8 cellular contexts compared by ENCODE assay signal in genomic region chr4:184416913-184417734, GRCh38. TPM values are rescaled to one million over a fixed set of nuclear protein-coding genes. Genes with fewer than 3 reads are reported as not detected.
DNase-seq lines count a peak whose midpoint lies in the region; ATAC-seq and TF ChIP-seq lines count a peak whose summit lies in the region.

No MANE protein-coding gene starts in this region.

- H2BK5ac ChIP-seq in neuronal stem cell (ENCODE audit: low read length), result no peak overlapping the region

- H4K91ac ChIP-seq in neuronal stem cell (ENCODE audit: low read depth, low read length, poor library complexity), result no peak overlapping the region

- H3K36me3 ChIP-seq in lower lobe of right lung (peaks cover 38% of the 10 kb centered on the region), transverse colon (peaks cover 0 to 20% (median 7%) of the 10 kb centered on the region in 4 donors), neuronal stem cell (replicated peaks in 1 of 2; ENCODE audit: control insufficient read depth in 2 of 2, insufficient read depth in 2 of 2, low read length in 2 of 2) (peaks cover 3 to 63% of the 10 kb centered on the region in 2 donors)

- no peak overlapping the region for H4K8ac ChIP-seq in neuronal stem cell (ENCODE audit: low read depth, low read length)

- no peak overlapping the region for H3K23ac ChIP-seq in neuronal stem cell (ENCODE audit: low read depth, low read length, poor library complexity)

- no peak overlapping the region for H2AFZ ChIP-seq in neuronal stem cell (ENCODE audit: low read length)

- ATAC-seq in GM21723 (IDR thresholded peaks at IDR 0.05; ENCODE audit: unreplicated experiment) (peak; percentile 58), lower lobe of right lung (peak; percentile 34 to 52)

- no peak overlapping the region for H3K4ac ChIP-seq in neuronal stem cell (ENCODE audit: low read length)

- H3K4me3 ChIP-seq in lower lobe of right lung, result peak overlapping the region; percentile 32
- peak overlapping the region in 1 of 4 donors; percentile 17 for H3K4me3 ChIP-seq in transverse colon
- H3K4me3 ChIP-seq in neuronal stem cell (ENCODE audit: low read length in 2 of 2), result no peak overlapping the region

- H2BK15ac ChIP-seq in neuronal stem cell (ENCODE audit: low read length), result no peak overlapping the region

- no peak overlapping the region for H3K9ac ChIP-seq in neuronal stem cell (ENCODE audit: low read depth, low read length, poor library complexity)

- peak overlapping the region; percentile 79 for H3K27ac ChIP-seq in lower lobe of right lung
- H3K27ac ChIP-seq in transverse colon, result peak overlapping the region; percentile 65 to 76 (median 72)
- H3K27ac ChIP-seq in neuronal stem cell (replicated peaks; ENCODE audit: low read length), result no peak overlapping the region

- peaks cover 60% of the 10 kb centered on the region for H3K4me1 ChIP-seq in lower lobe of right lung
- H3K4me1 ChIP-seq in transverse colon, result peaks cover 5 to 45% (median 20%) of the 10 kb centered on the region in 4 donors
- H3K4me1 ChIP-seq in neuronal stem cell (ENCODE audit: control insufficient read depth in 2 of 2, insufficient read depth in 1 of 2, low read depth in 1 of 2, low read length in 2 of 2), result no peaks in the 10 kb centered on the region

- no peak overlapping the region for H2BK12ac ChIP-seq in neuronal stem cell (ENCODE audit: low read length)

- DNase-seq in COLO829 (ENCODE audit: low spot score), result peak; percentile 45
- peak; percentile 72 for DNase-seq in NAMALWA (ENCODE audit: low spot score)
- DNase-seq in activated effector memory CD4-positive, alpha-beta T cell treated with anti-CD3 and anti-CD28 coated beads, Interleukin-2, amount 50 U/mL, for 16 hours, result peak; percentile 79
- no peak for DNase-seq in lower lobe of right lung
- peak; percentile 39 for DNase-seq in transverse colon
- DNase-seq in neuronal stem cell (ENCODE audit: low spot score), result no peak
- no peak for DNase-seq in DMS53 treated with DMSO at 0.1 percent for 48 hours (lab: John Stamatoyannopoulos, UW; ENCODE audit: unreplicated experiment)

- no peak overlapping the region for H3K4me2 ChIP-seq in neuronal stem cell (ENCODE audit: insufficient read depth, low read length, poor library complexity, severe bottlenecking)

- no peak overlapping the region for H2BK120ac ChIP-seq in neuronal stem cell (ENCODE audit: low read depth, low read length)

- intact Hi-C loops in lower lobe of right lung (cut with DNase I), result no loop called here
- intact Hi-C loops in transverse colon (cut with DNase I; ENCODE audit: low total_unique reads), result no loop called here

- H2AK5ac ChIP-seq in neuronal stem cell (ENCODE audit: low read depth, low read length), result no peak overlapping the region

- no peak for TF ChIP-seq POLR2A in transverse colon (IDR thresholded peaks at IDR 0.05)

- no peak for TF ChIP-seq CTCF in lower lobe of right lung (IDR thresholded peaks at IDR 0.05)
- TF ChIP-seq CTCF in transverse colon (IDR thresholded peaks at IDR 0.05), result no peak

- no peak overlapping the region for H3K14ac ChIP-seq in neuronal stem cell (ENCODE audit: low read length)

- H3K27me3 ChIP-seq in lower lobe of right lung (ENCODE audit: low read depth) (no peaks in the 10 kb centered on the region), transverse colon (no peaks in the 10 kb centered on the region), neuronal stem cell (ENCODE audit: control insufficient read depth in 3 of 3, insufficient read depth in 3 of 3, low read depth in 1 of 3, low read length in 3 of 3) (no peaks in the 10 kb centered on the region)

- TF ChIP-seq EP300 in transverse colon (IDR thresholded peaks at IDR 0.05; ENCODE audit: low read depth), result no peak

- in situ Hi-C loops in transverse colon (cut with MboI; ENCODE audit: low pct_ligation_motif_present in 1 of 4, low pct_unique_long_range_greater_than_20kb in 1 of 4, low sequenced_read_pairs in 3 of 4), result loop anchor here in 3 of 4 donors (25.0 kb wide), 1 partner anchor 120 kb away; no protein-coding TSS in a partner anchor

- 58 to 74% methylated on average over 9 to 12 of the region's 12 CpGs for WGBS in transverse colon (ENCODE audit: low coverage in 1 of 2), 2 donors
- no CpG with 5 or more reads among the region's 12 CpGs for WGBS in neuronal stem cell (ENCODE audit: extremely low coverage in 2 of 2, insufficient read length in 2 of 2, insufficient replicate concordance in 1 of 2), 2 donors

- no peaks in the 10 kb centered on the region for H3K79me1 ChIP-seq in neuronal stem cell (ENCODE audit: low read depth, low read length)

- no peak overlapping the region for H3K18ac ChIP-seq in neuronal stem cell (ENCODE audit: low read length)

- H3K9me3 ChIP-seq in lower lobe of right lung, result no peaks in the 10 kb centered on the region
- no peaks in the 10 kb centered on the region for H3K9me3 ChIP-seq in transverse colon
- H3K9me3 ChIP-seq in neuronal stem cell (replicated peaks in 1 of 2; ENCODE audit: control insufficient read depth in 2 of 2, insufficient read depth in 1 of 2, low read depth in 1 of 2, low read length in 2 of 2), result peaks cover 2 to 7% of the 10 kb centered on the region in 2 donors

RNA-seq across cellular contexts. Expression of gene IRF2, which starts 57.2 kb away (rescaled TPM):
- total RNA-seq in lower lobe of right lung, result 53.3 TPM
- total RNA-seq in transverse colon, result 10 to 100 TPM; 15.3 to 85.3 (median 42.5) TPM
- polyA plus RNA-seq in neuronal stem cell (2013, experiment 1 of 2), result 12.7 TPM
- polyA plus RNA-seq in neuronal stem cell (2013, experiment 2 of 2), result 12.8 TPM

Comparison
In these comparisons a context has a peak if more than half of its experiments do, and no peak if none do; other contexts are left out.
1. DNase-seq: peak in COLO829 (single experiment), NAMALWA (single experiment), activated effector memory CD4-positive, alpha-beta T cell treated with anti-CD3 and anti-CD28 coated beads, Interleukin-2, amount 50 U/mL, for 16 hours (single experiment) and transverse colon (single experiment); none in lower lobe of right lung (single experiment), neuronal stem cell (single experiment) and DMS53 treated with DMSO at 0.1 percent for 48 hours (single experiment).